In genomic region chr18:68298340-68298739, GRCh38 we compare ENCODE assay signal across 12 cellular contexts.
"Had no signal": no experiment of that assay in that cellular context is flagged by ENCODE, and none has a peak within 500 bp of the region (broad histone marks: within the 10 kb centered on the region; RNA-seq: fewer than 3 reads in every experiment).

No MANE protein-coding gene starts in this region.

- H3K4me1 ChIP-seq: gastroesophageal sphincter, upper lobe of left lung had no signal

- H3K4me3 ChIP-seq: gastroesophageal sphincter, lung, upper lobe of left lung had no signal

- H3K27ac ChIP-seq: gastroesophageal sphincter, upper lobe of left lung had no signal

- DNase-seq: activated CD4-positive, alpha-beta T cell treated with anti-CD3 and anti-CD28 coated beads for 48 hours; activated CD8-positive, alpha-beta T cell treated with anti-CD3 and anti-CD28 coated beads, Interleukin-2, amount 10 ng/mL, durations not matched to agents 7 days and 5 days; activated naive CD4-positive, alpha-beta T cell treated with anti-CD3 and anti-CD28 coated beads, Interleukin-2, amount 10 ng/mL, durations not matched to agents 7 days and 5 days; cortex of kidney; effector CD8-positive, alpha-beta T cell; naive thymus-derived CD4-positive, alpha-beta T cell; stimulated activated CD4-positive, alpha-beta T cell treated with anti-CD3 and anti-CD28 coated beads, Interleukin-4, amount 100 ng/mL, for 1 hour; stimulated activated CD8-positive, alpha-beta memory T cell treated with anti-CD3 and anti-CD28 coated beads, Interleukin-4, amount 100 ng/mL, for 48 hours; stimulated activated naive CD8-positive, alpha-beta T cell treated with anti-CD3 and anti-CD28 coated beads, Interleukin-15, Interleukin-2, amounts not matched to agents 100 U/mL and 50 U/mL, for 24 hours; upper lobe of left lung had no signal

- H3K27me3 ChIP-seq: gastroesophageal sphincter, upper lobe of left lung had no signal

- H3K9me3 ChIP-seq: gastroesophageal sphincter had no signal

- H3K36me3 ChIP-seq: gastroesophageal sphincter, upper lobe of left lung had no signal
